In genomic region chr2:25091265-25091664, GRCh38 we compare ENCODE assay signal across 21 cellular contexts.
"Had no signal": no experiment of that assay in that cellular context is flagged by ENCODE, and none has a peak within 500 bp of the region (broad histone marks: within the 10 kb centered on the region; RNA-seq: fewer than 3 reads in every experiment).

No MANE protein-coding gene starts in this region.

- H3K4me1 ChIP-seq: parathyroid adenoma, suprapubic skin, transverse colon, uterus had no signal

- H3K27ac ChIP-seq: coronary artery, lower lobe of right lung, neutrophil, parathyroid adenoma, suprapubic skin, transverse colon, upper lobe of right lung, uterus had no signal

- H3K36me3 ChIP-seq: lower lobe of right lung, neutrophil, suprapubic skin, transverse colon, upper lobe of right lung, uterus had no signal

- H3K4me3 ChIP-seq: coronary artery, lower lobe of right lung, suprapubic skin, transverse colon, upper lobe of right lung, uterus had no signal

- H3K79me2 ChIP-seq: parathyroid adenoma had no signal

- H2AFZ ChIP-seq: parathyroid adenoma had no signal

- DNase-seq: dermis blood vessel endothelial cell; effector memory CD8-positive, alpha-beta T cell; hypothalamus; left ventricle myocardium superior; lower lobe of right lung; naive thymus-derived CD8-positive, alpha-beta T cell; nephron progenitor cell; small intestine; stimulated activated CD4-positive, alpha-beta T cell treated with anti-CD3 and anti-CD28 coated beads, Interleukin-15, amount 100 ng/mL, for 24 hours; stimulated activated CD4-positive, alpha-beta T cell treated with anti-CD3 and anti-CD28 coated beads, Interleukin-2, amount 100 ng/mL, for 48 hours; stimulated activated naive B cell treated with anti-CD40 and anti-IgM and Interleukin-4, amounts not matched to agents 10 μg/mL and 1 μg/mL and 100 μg/mL, for 72 hours; stimulated activated naive CD8-positive, alpha-beta T cell treated with anti-CD3 and anti-CD28 coated beads, Interleukin-15, amount 100 ng/mL, for 72 hours; transverse colon; upper lobe of right lung; uterus had no signal

- ATAC-seq: effector memory CD8-positive, alpha-beta T cell; left ventricle myocardium superior; lower lobe of right lung; naive thymus-derived CD8-positive, alpha-beta T cell; stimulated activated naive B cell treated with anti-CD40 and anti-IgM and Interleukin-4, amounts not matched to agents 10 μg/mL and 1 μg/mL and 100 μg/mL, for 72 hours; stimulated activated naive CD8-positive, alpha-beta T cell treated with anti-CD3 and anti-CD28 coated beads, Interleukin-15, amount 100 ng/mL, for 72 hours had no signal

- H3K9me3 ChIP-seq: lower lobe of right lung, neutrophil, suprapubic skin, transverse colon, upper lobe of right lung, uterus had no signal

- H3K9ac ChIP-seq: parathyroid adenoma had no signal

- FAIRE-seq: frontal cortex, keratinocyte, small intestine had no signal

- H3K27me3 ChIP-seq: neutrophil, suprapubic skin, transverse colon, upper lobe of right lung, uterus had no signal
